8 cellular contexts compared by ENCODE assay signal in genomic region chr7:116511552-116512523, GRCh38. TPM values are rescaled to one million over a fixed set of nuclear protein-coding genes. Genes with fewer than 3 reads are reported as not detected.
DNase-seq lines count a peak whose midpoint lies in the region; ATAC-seq and TF ChIP-seq lines count a peak whose summit lies in the region.

No MANE protein-coding gene starts in this region.

- ATAC-seq in HCT116 = peak; percentile 71

- peak; percentile 66 for DNase-seq in activated CD4-positive, alpha-beta T cell treated with anti-CD3 and anti-CD28 coated beads, Interleukin-2, amount 10 ng/mL, durations not matched to agents 24 days and 14 days
- DNase-seq in activated CD4-positive, alpha-beta T cell treated with anti-CD3 and anti-CD28 coated beads for 4 hours = no peak
- DNase-seq in HCT116 (ENCODE audit: low read depth, low spot score) (peak; percentile 85), MG63 (peak; percentile 41), islet precursor cell (peak; percentile 80), suprapubic skin (ENCODE audit: low spot score in 2 of 2) (no peak), NCI-H510A (lab: John Stamatoyannopoulos, UW) (no peak)
- DNase-seq in activated naive CD8-positive, alpha-beta T cell treated with anti-CD3 and anti-CD28 coated beads for 36 hours = no peak

- H3K4me3 Mint-ChIP-seq in activated CD4-positive, alpha-beta T cell treated with anti-CD3 and anti-CD28 coated beads, Interleukin-2, amount 10 ng/mL, durations not matched to agents 24 days and 14 days = peak overlapping the region; percentile 74
- H3K4me3 Mint-ChIP-seq in activated naive CD8-positive, alpha-beta T cell treated with anti-CD3 and anti-CD28 coated beads for 36 hours = peak overlapping the region; percentile 49

- peak overlapping the region; percentile 96 for H3K27ac ChIP-seq in HCT116 (ENCODE audit: low read depth, low read length)
- peak overlapping the region; percentile 39 for H3K27ac ChIP-seq in suprapubic skin

- no peak for TF ChIP-seq CTCF in HCT116 (IDR thresholded peaks at IDR 0.05 in 2 of 3, conservative IDR thresholded peaks at IDR 0.05 in 1 of 3; ENCODE audit: borderline replicate concordance in 1 of 3, insufficient read depth in 1 of 3, low read depth in 2 of 3, low read length in 2 of 3)
- no peak for TF ChIP-seq CTCF in suprapubic skin (IDR thresholded peaks at IDR 0.05)

- H3K36me3 ChIP-seq in HCT116 (ENCODE audit: control insufficient read depth in 1 of 2, insufficient read depth in 2 of 2, low read length in 2 of 2) (peaks cover under 1 to 12% of the 10 kb centered on the region in 2 experiments; a peak in 3 of 4 replicates), MG63 (peaks cover 20% of the 10 kb centered on the region), suprapubic skin (peaks cover 7% of the 10 kb centered on the region)

- peak overlapping the region; percentile 41 to 48 for H3K4me3 ChIP-seq in HCT116 (replicated peaks in 1 of 2; ENCODE audit: low read depth in 1 of 2, low read length in 2 of 2)
- peak overlapping the region; percentile 50 for H3K4me3 ChIP-seq in MG63
- peak overlapping the region; percentile 34 for H3K4me3 ChIP-seq in suprapubic skin

- peaks cover 46% of the 10 kb centered on the region for H3K27me3 Mint-ChIP-seq in activated CD4-positive, alpha-beta T cell treated with anti-CD3 and anti-CD28 coated beads, Interleukin-2, amount 10 ng/mL, durations not matched to agents 24 days and 14 days
- H3K27me3 Mint-ChIP-seq in activated naive CD8-positive, alpha-beta T cell treated with anti-CD3 and anti-CD28 coated beads for 36 hours = peaks cover 45% of the 10 kb centered on the region

- H3K36me3 Mint-ChIP-seq in activated CD4-positive, alpha-beta T cell treated with anti-CD3 and anti-CD28 coated beads, Interleukin-2, amount 10 ng/mL, durations not matched to agents 24 days and 14 days (ENCODE audit: low read depth) = no peaks in the 10 kb centered on the region
- H3K36me3 Mint-ChIP-seq in activated naive CD8-positive, alpha-beta T cell treated with anti-CD3 and anti-CD28 coated beads for 36 hours = no peaks in the 10 kb centered on the region

- H3K4me1 ChIP-seq in HCT116 (ENCODE audit: control insufficient read depth in 1 of 2, insufficient read depth in 2 of 2, low read length in 2 of 2) (peaks cover 51 to 78% of the 10 kb centered on the region in 2 experiments), suprapubic skin (peaks cover 19% of the 10 kb centered on the region)

- H3K27me3 ChIP-seq in HCT116 (ENCODE audit: insufficient read depth, low read length) (no peaks in the 10 kb centered on the region), MG63 (no peaks in the 10 kb centered on the region), suprapubic skin (no peaks in the 10 kb centered on the region)

- no peaks in the 10 kb centered on the region for H3K9me2 ChIP-seq in HCT116 (ENCODE audit: insufficient read depth)

- TF ChIP-seq POLR2A in HCT116 (IDR thresholded peaks at IDR 0.05; ENCODE audit: borderline replicate concordance, extremely low read depth, insufficient read depth, insufficient read length) (no peak), suprapubic skin (IDR thresholded peaks at IDR 0.05) (no peak)

- TF ChIP-seq EP300 in suprapubic skin (IDR thresholded peaks at IDR 0.05) = no peak

- H3K79me2 ChIP-seq in HCT116 (ENCODE audit: insufficient read depth, low read length) = peaks cover 4% of the 10 kb centered on the region

- POLR2A ChIA-PET in HCT116 (lab: Charles Lee) = interaction anchor here (1.2 to 2.7 kb wide), 5 partner anchors 10 to 69 kb away, joined by 5 to 12 read pairs (median 6); partner anchors contain the start of gene CAV2

- H3K9me3 ChIP-seq in HCT116 (ENCODE audit: control insufficient read depth in 1 of 2, insufficient read depth in 1 of 2, low read depth in 1 of 2, low read length in 2 of 2) (no peaks in the 10 kb centered on the region), MG63 (no peaks in the 10 kb centered on the region), suprapubic skin (no peaks in the 10 kb centered on the region)

- H2AFZ ChIP-seq in HCT116 (ENCODE audit: low read depth, low read length, poor library complexity, severe bottlenecking) = no peak overlapping the region

- RAD21 ChIA-PET in HCT116 (lab: Charles Lee; ENCODE audit: low non-redundant PET in 1 of 2, low total read pairs in 2 of 2, uncharacterized antibody in 2 of 2, unreplicated experiment in 2 of 2) = no interaction called here

- 30% methylated on average over 12 of the region's 12 CpGs for WGBS in suprapubic skin

- peak overlapping the region; percentile 61 for H3K9ac ChIP-seq in HCT116 (ENCODE audit: low read length)

- CTCF ChIA-PET in HCT116 (lab: Charles Lee) = no interaction called here

- H3K27ac Mint-ChIP-seq in activated CD4-positive, alpha-beta T cell treated with anti-CD3 and anti-CD28 coated beads, Interleukin-2, amount 10 ng/mL, durations not matched to agents 24 days and 14 days = no peak overlapping the region
- no peak overlapping the region for H3K27ac Mint-ChIP-seq in activated naive CD8-positive, alpha-beta T cell treated with anti-CD3 and anti-CD28 coated beads for 36 hours

- intact Hi-C loops in activated CD4-positive, alpha-beta T cell treated with anti-CD3 and anti-CD28 coated beads, Interleukin-2, amount 10 ng/mL, durations not matched to agents 24 days and 14 days (cut with micrococcal nuclease) = no loop called here
- intact Hi-C loops in HCT116 (cut with micrococcal nuclease) = loop anchor here (1.0 to 5.0 kb wide), 3 partner anchors 12 to 69 kb away; no protein-coding TSS in a partner anchor

- H3K4me1 Mint-ChIP-seq in activated CD4-positive, alpha-beta T cell treated with anti-CD3 and anti-CD28 coated beads, Interleukin-2, amount 10 ng/mL, durations not matched to agents 24 days and 14 days = peaks cover 6% of the 10 kb centered on the region
- peaks cover 11% of the 10 kb centered on the region for H3K4me1 Mint-ChIP-seq in activated naive CD8-positive, alpha-beta T cell treated with anti-CD3 and anti-CD28 coated beads for 36 hours

- TF ChIP-seq RAD21 in HCT116 (IDR thresholded peaks at IDR 0.05; ENCODE audit: low read depth) = no peak

- no peaks in the 10 kb centered on the region for H3K9me3 Mint-ChIP-seq in activated CD4-positive, alpha-beta T cell treated with anti-CD3 and anti-CD28 coated beads, Interleukin-2, amount 10 ng/mL, durations not matched to agents 24 days and 14 days
- no peaks in the 10 kb centered on the region for H3K9me3 Mint-ChIP-seq in activated naive CD8-positive, alpha-beta T cell treated with anti-CD3 and anti-CD28 coated beads for 36 hours

- peak overlapping the region; percentile 75 for H3K4me2 ChIP-seq in HCT116 (ENCODE audit: low read length)

- BruUV-seq in HCT116 (replicated peaks; lab: Mats Ljungman, UMichigan) = TSS peak; percentile 71

- no peaks in the 10 kb centered on the region for H4K20me1 ChIP-seq in HCT116 (ENCODE audit: insufficient read depth)

TF ChIP-seq in HCT116, 20 proteins besides CTCF, POLR2A, EP300 and RAD21 (continues in another document):
- TF ChIP-seq TCF7L2 (IDR thresholded peaks at IDR 0.05; ENCODE audit: borderline replicate concordance, extremely low read depth, insufficient read depth, insufficient read length) (peak; percentile 11), SP1 (IDR thresholded peaks at IDR 0.05; ENCODE audit: low read depth) (peak; percentile 90), YY1 (IDR thresholded peaks at IDR 0.05; ENCODE audit: extremely low read depth, insufficient replicate concordance, low read depth, low read length) (no peak), CEBPB (IDR thresholded peaks at IDR 0.05; ENCODE audit: low read depth) (peak; percentile 53), ZFX (IDR thresholded peaks at IDR 0.05) (no peak), REST (IDR thresholded peaks at IDR 0.05; ENCODE audit: low read depth) (no peak)

RNA-seq across cellular contexts. Expression of gene CAV2, which starts 12.3 kb away (rescaled TPM):
- not detected in 2 replicates for total RNA-seq in activated CD4-positive, alpha-beta T cell treated with anti-CD3 and anti-CD28 coated beads, Interleukin-2, amount 10 ng/mL, durations not matched to agents 24 days and 14 days
- total RNA-seq in HCT116 (2021; ENCODE audit: unreplicated experiment) (157 TPM), suprapubic skin (100 to 1,000 TPM in 1 of 4 donors, 10 to 100 TPM in 3; 73.8 to 108 (median 98.7) TPM)
- polyA plus RNA-seq in HCT116 (2012) = 153 and 174 TPM in 2 replicates
- total RNA-seq in MG63 (2014; rRNA removed; shearing (Covaris generic); ENCODE audit: low replicate concordance) = 55.9 and 58.1 TPM in 2 replicates
- total RNA-seq in activated naive CD8-positive, alpha-beta T cell treated with anti-CD3 and anti-CD28 coated beads for 36 hours = not detected

RNA-seq across cellular contexts. Expression of gene CAV1, which starts 13.0 kb away (rescaled TPM):
- 0.12 and 0.17 TPM in 2 replicates for total RNA-seq in activated CD4-positive, alpha-beta T cell treated with anti-CD3 and anti-CD28 coated beads, Interleukin-2, amount 10 ng/mL, durations not matched to agents 24 days and 14 days
- total RNA-seq in HCT116 (2021; ENCODE audit: unreplicated experiment) (298 TPM), suprapubic skin (100 to 1,000 TPM; 123 to 215 (median 187) TPM)
- polyA plus RNA-seq in HCT116 (2012) = 358 and 529 TPM in 2 replicates
- 287 and 342 TPM in 2 replicates for total RNA-seq in MG63 (2014; rRNA removed; shearing (Covaris generic); ENCODE audit: low replicate concordance)
- 1 to 10 TPM; 1.4 to 1.5 TPM for total RNA-seq in activated naive CD8-positive, alpha-beta T cell treated with anti-CD3 and anti-CD28 coated beads for 36 hours

Comparison
In these comparisons a context has a peak if more than half of its experiments do, and no peak if none do; other contexts are left out.
1. DNase-seq: peak in activated CD4-positive, alpha-beta T cell treated with anti-CD3 and anti-CD28 coated beads, Interleukin-2, amount 10 ng/mL, durations not matched to agents 24 days and 14 days (single experiment), HCT116 (single experiment), MG63 (single experiment) and islet precursor cell (single experiment); none in activated CD4-positive, alpha-beta T cell treated with anti-CD3 and anti-CD28 coated beads for 4 hours (0 of 2), activated naive CD8-positive, alpha-beta T cell treated with anti-CD3 and anti-CD28 coated beads for 36 hours (single experiment), suprapubic skin (0 of 2) and NCI-H510A (single experiment).
2. RNA of gene CAV2, which starts 12.3 kb away (total RNA-seq): 157 TPM in HCT116 (single experiment), 73.8 to 108 TPM in suprapubic skin and 55.9 to 58.1 TPM in MG63; not detected in activated naive CD8-positive, alpha-beta T cell treated with anti-CD3 and anti-CD28 coated beads for 36 hours and not detected in activated CD4-positive, alpha-beta T cell treated with anti-CD3 and anti-CD28 coated beads, Interleukin-2, amount 10 ng/mL, durations not matched to agents 24 days and 14 days; every median in the first group is over 10 times any median in the second.
3. RNA of gene CAV1, which starts 13.0 kb away (total RNA-seq): 298 TPM in HCT116 (single experiment), 287 to 342 TPM in MG63 and 123 to 215 TPM in suprapubic skin; 1.4 to 1.5 TPM in activated naive CD8-positive, alpha-beta T cell treated with anti-CD3 and anti-CD28 coated beads for 36 hours and 0.12 to 0.17 TPM in activated CD4-positive, alpha-beta T cell treated with anti-CD3 and anti-CD28 coated beads, Interleukin-2, amount 10 ng/mL, durations not matched to agents 24 days and 14 days; every median in the first group is over 10 times any median in the second.
4. Peak in every context shown above with its lines, with median percentiles within 50 percentile points of each other: H3K4me3 ChIP-seq.